In the genomic region with DNA sequence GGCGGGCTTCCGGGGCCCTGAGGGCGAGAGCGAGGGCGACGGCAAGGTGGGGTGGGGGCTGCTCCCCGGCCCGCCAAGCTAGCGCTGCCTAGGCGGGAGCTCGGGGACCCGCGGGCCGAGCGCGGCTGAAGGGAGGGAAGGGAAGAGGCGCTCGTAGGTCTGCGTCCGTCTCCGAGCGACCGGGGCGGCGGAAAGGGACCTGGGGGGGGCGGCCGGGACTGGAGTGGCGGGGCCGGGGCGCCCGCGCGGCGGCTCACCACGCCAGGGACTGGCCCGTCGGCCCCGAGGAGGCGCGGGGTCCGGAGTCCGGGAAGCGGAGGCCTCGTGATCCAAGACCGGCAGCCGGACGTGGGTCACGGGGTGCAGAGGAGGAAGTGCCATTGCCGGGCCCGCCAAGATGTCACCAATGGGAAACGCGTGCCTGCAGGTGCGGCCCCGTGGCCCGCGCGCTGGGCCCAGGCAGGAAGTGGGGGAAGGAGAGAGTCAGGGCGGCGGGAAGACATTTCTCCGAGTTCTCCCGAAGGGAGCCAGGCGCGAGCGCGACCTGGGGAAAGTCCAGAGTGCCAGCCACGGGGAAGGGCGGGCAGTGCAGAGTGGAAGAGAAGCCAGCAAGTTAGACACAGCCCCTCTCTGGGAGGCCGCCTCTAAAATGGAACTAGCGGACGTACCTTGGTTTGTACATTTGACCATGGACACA, we compare ENCODE assay signal across 8 cellular contexts. TPM values are rescaled to one million over a fixed set of nuclear protein-coding genes. Genes with fewer than 3 reads are reported as not detected.
DNase-seq lines count a peak whose midpoint lies in the region; ATAC-seq and TF ChIP-seq lines count a peak whose summit lies in the region.

No MANE protein-coding gene starts in this region.

- H3K27me3 Mint-ChIP-seq in chondrocyte (ENCODE audit: low read depth): no peaks in the 10 kb centered on the region

- peak overlapping the region; percentile 86 for H3K4me3 Mint-ChIP-seq in chondrocyte (ENCODE audit: unreplicated experiment)

- peak; percentile 7 for TF ChIP-seq CTCF in chondrocyte (IDR thresholded peaks at IDR 0.05)

- H3K9me3 Mint-ChIP-seq in chondrocyte (ENCODE audit: low read depth): no peaks in the 10 kb centered on the region

- H3K27ac Mint-ChIP-seq in chondrocyte (ENCODE audit: unreplicated experiment): peak overlapping the region; percentile 95

- peak; percentile 80 for ATAC-seq in HG03039 (IDR thresholded peaks at IDR 0.05; ENCODE audit: unreplicated experiment)
- ATAC-seq in activated CD4-positive, CD25-positive, alpha-beta regulatory T cell treated with anti-CD3 and anti-CD28 coated beads, Interleukin-2, amount 50 U/mL, for 24 hours: peak; percentile 66 to 75

- H3K4me1 Mint-ChIP-seq in chondrocyte (ENCODE audit: low read depth): peaks cover 59% of the 10 kb centered on the region

- TF ChIP-seq POLR2A in GM18526 (IDR thresholded peaks at IDR 0.05; ENCODE audit: extremely low read depth, insufficient read length): peak; percentile 71

- H3K36me3 Mint-ChIP-seq in chondrocyte (ENCODE audit: low read depth): peaks cover 18% of the 10 kb centered on the region

- peak; percentile 79 for DNase-seq in 8988T
- peak; percentile 76 for DNase-seq in NCI-H2196 (lab: John Stamatoyannopoulos, UW; ENCODE audit: unreplicated experiment)
- DNase-seq in chondrocyte (ENCODE audit: low spot score): peak; percentile 95
- DNase-seq in kidney glomerular epithelial cell (lab: John Stamatoyannopoulos, UW): peak; percentile 69
- DNase-seq in stimulated activated CD4-positive, alpha-beta T cell treated with anti-CD3 and anti-CD28 coated beads, Interleukin-1b, Interleukin-23, amount 100 ng/mL, for 24 hours (ENCODE audit: low read depth in 4 of 4, low spot score in 1 of 4): peak; percentile 42 to 80 (median 58)

RNA-seq across cellular contexts. Expression of gene HNRNPF, which starts 11.9 kb away (rescaled TPM):
- 122 to 126 TPM (median 123 TPM) in 3 replicates for total RNA-seq in chondrocyte

RNA-seq across cellular contexts. Expression of gene FXYD4, which starts 25.6 kb away (rescaled TPM):
- total RNA-seq in chondrocyte: not detected in 3 replicates

RNA-seq across cellular contexts. Expression of gene ZNF487, which starts 39.8 kb away (rescaled TPM):
- 2.1 to 2.7 TPM (median 2.6 TPM) in 3 replicates for total RNA-seq in chondrocyte

Comparison
In these comparisons a context has a peak if more than half of its experiments do, and no peak if none do; other contexts are left out.
1. Peak in every context shown above with its lines: DNase-seq and ATAC-seq.